Comparison of ENCODE assay signal across 8 cellular contexts in the genomic region with DNA sequence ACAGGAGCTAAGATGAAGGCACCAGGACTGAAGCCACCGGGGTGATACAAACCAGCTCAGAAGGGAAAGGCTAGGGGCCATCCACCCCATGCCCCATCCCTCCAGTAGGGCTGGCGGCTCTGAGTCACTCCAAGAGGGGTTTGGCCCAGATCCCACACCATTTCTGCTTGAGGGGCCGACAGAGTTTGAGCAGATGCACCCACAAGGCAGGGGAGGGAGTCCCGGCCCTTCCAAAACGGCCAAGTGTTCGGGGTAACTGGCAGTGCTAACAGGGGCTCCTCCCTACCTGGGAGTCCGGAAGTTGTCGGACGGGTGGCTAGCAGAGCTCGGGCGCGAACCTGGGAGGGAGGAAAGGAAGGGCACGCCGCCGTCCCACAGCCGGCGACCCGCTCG. TPM values are rescaled to one million over a fixed set of nuclear protein-coding genes. Genes with fewer than 3 reads are reported as not detected.
DNase-seq lines count a peak whose midpoint lies in the region; ATAC-seq, FAIRE-seq and TF ChIP-seq lines count a peak whose summit lies in the region.

No MANE protein-coding gene starts in this region.

- H3K36me3 ChIP-seq in osteoblast (ENCODE audit: insufficient read depth, low read length) = peaks cover 13% of the 10 kb centered on the region

- DNase-seq in activated CD4-positive, alpha-beta memory T cell treated with anti-CD3 and anti-CD28 coated beads for 36 hours = peak; percentile 48
- DNase-seq in fibroblast of pulmonary artery (ENCODE audit: low read depth) (peak; percentile 44), osteoblast (ENCODE audit: insufficient read length, low spot score, missing footprints) (peak; percentile 94), GM12891 (ENCODE audit: insufficient read length, low spot score) (no peak), NCI-H2227 (lab: John Stamatoyannopoulos, UW; ENCODE audit: unreplicated experiment) (no peak)

- H3K27ac Mint-ChIP-seq in activated CD4-positive, alpha-beta memory T cell treated with anti-CD3 and anti-CD28 coated beads for 36 hours = peak overlapping the region; percentile 89

- no peak for FAIRE-seq in GM12891 (lab: Jason Lieb, UNC)

- H3K27me3 ChIP-seq in osteoblast (ENCODE audit: insufficient read depth, low read length) = no peaks in the 10 kb centered on the region

- POLR2A ChIA-PET in activated CD4-positive, alpha-beta memory T cell treated with anti-CD3 and anti-CD28 coated beads for 36 hours (lab: Charles Lee) = interaction anchor here (0.8 to 2.0 kb wide), 7 partner anchors 12 to 92 kb away, joined by 3 to 8 read pairs (median 4); partner anchors contain the start of genes FAM50A, LAGE3 and RPL10

- TF ChIP-seq POLR2A in GM12891 (IDR thresholded peaks at IDR 0.05; ENCODE audit: low read depth, low read length) = no peak

- peak overlapping the region; percentile 87 for H3K4me3 Mint-ChIP-seq in activated CD4-positive, alpha-beta memory T cell treated with anti-CD3 and anti-CD28 coated beads for 36 hours

- H3K27ac ChIP-seq in C4-2B = peak overlapping the region; percentile 90
- peak overlapping the region; percentile 61 for H3K27ac ChIP-seq in osteoblast (ENCODE audit: low read depth, low read length)

- peak overlapping the region; percentile 47 for H2AFZ ChIP-seq in osteoblast (ENCODE audit: low read length)

- H3K9me3 Mint-ChIP-seq in activated CD4-positive, alpha-beta memory T cell treated with anti-CD3 and anti-CD28 coated beads for 36 hours = no peaks in the 10 kb centered on the region

- peaks cover 10% of the 10 kb centered on the region for H3K4me1 ChIP-seq in osteoblast (ENCODE audit: insufficient read depth, low read length)

- H3K4me3 ChIP-seq in fibroblast of pulmonary artery (replicated peaks; ENCODE audit: low read depth, low read length) (peak overlapping the region; percentile 64), osteoblast (ENCODE audit: insufficient read depth, low read length) (peak overlapping the region; percentile 73)

- no peaks in the 10 kb centered on the region for H3K27me3 Mint-ChIP-seq in activated CD4-positive, alpha-beta memory T cell treated with anti-CD3 and anti-CD28 coated beads for 36 hours

- H3K79me2 ChIP-seq in osteoblast (ENCODE audit: insufficient read depth, low read length) = peaks cover 19% of the 10 kb centered on the region

- ATAC-seq in GM19372 (IDR thresholded peaks at IDR 0.05; ENCODE audit: low read depth, unreplicated experiment) (peak; percentile 21), HG03521 (IDR thresholded peaks at IDR 0.05; ENCODE audit: unreplicated experiment) (peak; percentile 19)

- H3K4me2 ChIP-seq in osteoblast (ENCODE audit: insufficient read depth, low read length) = peak overlapping the region; percentile 84

- H3K36me3 Mint-ChIP-seq in activated CD4-positive, alpha-beta memory T cell treated with anti-CD3 and anti-CD28 coated beads for 36 hours = peaks cover 12% of the 10 kb centered on the region

- peaks cover 17% of the 10 kb centered on the region for H3K4me1 Mint-ChIP-seq in activated CD4-positive, alpha-beta memory T cell treated with anti-CD3 and anti-CD28 coated beads for 36 hours (ENCODE audit: low read depth)

- TF ChIP-seq CTCF in C4-2B (conservative IDR thresholded peaks at IDR 0.05) (no peak), fibroblast of pulmonary artery (IDR thresholded peaks at IDR 0.05; ENCODE audit: low read length, missing control alignments) (no peak), osteoblast (IDR thresholded peaks at IDR 0.05; ENCODE audit: extremely low read depth, low read depth, low read length) (no peak)

- CTCF ChIA-PET in activated CD4-positive, alpha-beta memory T cell treated with anti-CD3 and anti-CD28 coated beads for 36 hours (lab: Charles Lee) = interaction anchor here (0.7 to 1.3 kb wide), 5 partner anchors 10 to 92 kb away, joined by 3 to 5 read pairs (median 3); partner anchors contain the start of gene RPL10

- intact Hi-C loops in activated CD4-positive, alpha-beta memory T cell treated with anti-CD3 and anti-CD28 coated beads for 36 hours (cut with micrococcal nuclease) = loop anchor here (1.0 kb wide), 1 partner anchor 26 kb away; the partner anchor contains the start of gene FAM3A

- H4K20me1 ChIP-seq in osteoblast (ENCODE audit: insufficient read depth, low read length) = peaks cover 7% of the 10 kb centered on the region

- H3K9me3 ChIP-seq in osteoblast (ENCODE audit: low read depth, low read length) = no peaks in the 10 kb centered on the region

TF ChIP-seq in GM12891, 5 proteins besides CTCF, POLR2A, EP300 and RAD21:
- TF ChIP-seq POLR2AphosphoS5 (IDR thresholded peaks at IDR 0.05; ENCODE audit: low read depth, low read length) = no peak
- no peak for TF ChIP-seq SPI1 (IDR thresholded peaks at IDR 0.05; ENCODE audit: low read depth, low read length)
- TF ChIP-seq POU2F2 (IDR thresholded peaks at IDR 0.05; ENCODE audit: low read depth, low read length) = no peak
- TF ChIP-seq TAF1 (IDR thresholded peaks at IDR 0.05; ENCODE audit: low read depth, low read length) = no peak
- no peak for TF ChIP-seq PAX5 (IDR thresholded peaks at IDR 0.05; ENCODE audit: insufficient read depth, low read length, severe bottlenecking)

RNA-seq across cellular contexts. Expression of gene SLC10A3, which starts 0.4 kb away (rescaled TPM):
- total RNA-seq in activated CD4-positive, alpha-beta memory T cell treated with anti-CD3 and anti-CD28 coated beads for 36 hours = 10 to 100 TPM; 14.4 to 16.1 TPM
- total RNA-seq in osteoblast = 34.5 and 36.2 TPM in 2 replicates
- 10.0 TPM for polyA plus RNA-seq in GM12891 (2012; ENCODE audit: low read depth, missing spikeins)

RNA-seq across cellular contexts. Expression of gene UBL4A, which starts 3.6 kb away (rescaled TPM):
- 10 to 100 TPM; 49.5 to 53.3 TPM for total RNA-seq in activated CD4-positive, alpha-beta memory T cell treated with anti-CD3 and anti-CD28 coated beads for 36 hours
- 30.4 and 31.5 TPM in 2 replicates for total RNA-seq in osteoblast
- polyA plus RNA-seq in GM12891 (2012; ENCODE audit: low read depth, missing spikeins) = 16.6 TPM

RNA-seq across cellular contexts. Expression of gene LAGE3, which starts 10.9 kb away (rescaled TPM):
- 10 to 100 TPM; 45.5 to 47.7 TPM for total RNA-seq in activated CD4-positive, alpha-beta memory T cell treated with anti-CD3 and anti-CD28 coated beads for 36 hours
- total RNA-seq in osteoblast = 16.5 and 21.7 TPM in 2 replicates
- 30.5 TPM for polyA plus RNA-seq in GM12891 (2012; ENCODE audit: low read depth, missing spikeins)

RNA-seq across cellular contexts. Expression of gene FAM3A, which starts 26.0 kb away (rescaled TPM):
- 10 to 100 TPM; 21.4 to 28.4 TPM for total RNA-seq in activated CD4-positive, alpha-beta memory T cell treated with anti-CD3 and anti-CD28 coated beads for 36 hours
- total RNA-seq in osteoblast = 20.6 and 21.4 TPM in 2 replicates
- 16.1 TPM for polyA plus RNA-seq in GM12891 (2012; ENCODE audit: low read depth, missing spikeins)

RNA-seq across cellular contexts. Expression of gene PLXNA3, which starts 31.9 kb away (rescaled TPM):
- 10 to 100 TPM; 33.7 to 35.2 TPM for total RNA-seq in activated CD4-positive, alpha-beta memory T cell treated with anti-CD3 and anti-CD28 coated beads for 36 hours
- total RNA-seq in osteoblast = 15.9 and 18.8 TPM in 2 replicates
- polyA plus RNA-seq in GM12891 (2012; ENCODE audit: low read depth, missing spikeins) = 15.8 TPM

Comparison
In these comparisons a context has a peak if more than half of its experiments do, and no peak if none do; other contexts are left out.
1. DNase-seq: peak in activated CD4-positive, alpha-beta memory T cell treated with anti-CD3 and anti-CD28 coated beads for 36 hours (single experiment), fibroblast of pulmonary artery (single experiment) and osteoblast (single experiment); none in GM12891 (single experiment) and NCI-H2227 (single experiment).